In the genomic region with DNA sequence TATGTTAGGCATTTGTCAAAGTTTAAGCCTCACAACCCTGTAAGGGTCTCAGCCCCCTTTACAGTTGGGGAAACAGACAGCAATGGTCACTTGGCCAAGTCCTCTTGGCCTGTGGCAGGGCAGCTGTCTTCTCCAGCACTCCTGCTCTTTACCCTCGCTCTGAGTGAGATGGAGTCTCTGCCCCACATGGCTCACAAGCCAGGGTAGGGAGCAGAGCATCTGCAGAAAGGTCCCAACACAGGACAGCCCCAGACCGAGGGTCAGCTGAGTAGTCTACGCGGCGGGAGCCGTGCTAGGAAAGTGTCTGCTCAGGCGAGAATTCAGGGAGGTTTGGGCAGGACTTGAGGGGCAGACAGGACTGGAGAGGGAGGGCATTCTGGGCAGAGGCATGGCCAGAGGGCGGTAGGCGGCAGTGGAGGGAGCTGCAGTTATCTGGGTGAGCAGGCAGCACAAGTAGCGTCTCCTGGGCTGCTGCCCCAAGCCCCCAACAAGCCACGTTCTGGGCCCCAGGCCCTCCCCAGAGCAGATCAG, we compare ENCODE assay signal across 24 cellular contexts. TPM values are rescaled to one million over a fixed set of nuclear protein-coding genes. Genes with fewer than 3 reads are reported as not detected.
A peak's percentile ranks its signal among the peaks of the same experiment; 100 is the strongest.
DNase-seq lines count a peak whose midpoint lies in the region; ATAC-seq and TF ChIP-seq lines count a peak whose summit lies in the region.
"Had no signal": no experiment of that assay in that cellular context is flagged by ENCODE, and none has a peak within 500 bp of the region (broad histone marks: within the 10 kb centered on the region; RNA-seq: fewer than 3 reads in every experiment).

No MANE protein-coding gene starts in this region.

- intact Hi-C loops in activated naive CD4-positive, alpha-beta T cell treated with anti-CD3 and anti-CD28 coated beads for 36 hours (cut with micrococcal nuclease): no loop called here

- H3K27ac Mint-ChIP-seq in activated naive CD8-positive, alpha-beta T cell treated with anti-CD3 and anti-CD28 coated beads, Interleukin-2, amount 10 ng/mL, durations not matched to agents 7 days and 5 days: peak overlapping the region; percentile 38
- H3K27ac Mint-ChIP-seq in activated naive CD8-positive, alpha-beta T cell treated with anti-CD3 and anti-CD28 coated beads for 36 hours: no peak overlapping the region
- H3K27ac Mint-ChIP-seq in activated T-helper 17 cell treated with anti-CD3 and anti-CD28 coated beads, Interleukin-2, amount 50 U/mL, for 72 hours: no peak overlapping the region
- H3K27ac Mint-ChIP-seq in mesothelial cell of epicardium: no peak overlapping the region
- no peak overlapping the region for H3K27ac Mint-ChIP-seq in stimulated activated effector memory CD8-positive, alpha-beta T cell treated with anti-CD3 and anti-CD28 coated beads, Interleukin-12 subunit alpha, Interleukin-12 subunit beta, amount 100 ng/mL, for 72 hours
- no peak overlapping the region for H3K27ac Mint-ChIP-seq in activated naive CD4-positive, alpha-beta T cell treated with anti-CD3 and anti-CD28 coated beads for 36 hours

- H3K27me3 Mint-ChIP-seq in activated naive CD8-positive, alpha-beta T cell treated with anti-CD3 and anti-CD28 coated beads, Interleukin-2, amount 10 ng/mL, durations not matched to agents 7 days and 5 days: peaks cover 50% of the 10 kb centered on the region
- peaks cover 40% of the 10 kb centered on the region for H3K27me3 Mint-ChIP-seq in activated naive CD8-positive, alpha-beta T cell treated with anti-CD3 and anti-CD28 coated beads for 36 hours
- H3K27me3 Mint-ChIP-seq in activated T-helper 17 cell treated with anti-CD3 and anti-CD28 coated beads, Interleukin-2, amount 50 U/mL, for 72 hours: peaks cover 11% of the 10 kb centered on the region
- peaks cover 38% of the 10 kb centered on the region for H3K27me3 Mint-ChIP-seq in mesothelial cell of epicardium (ENCODE audit: low read depth)
- peaks cover 22% of the 10 kb centered on the region for H3K27me3 Mint-ChIP-seq in activated naive CD4-positive, alpha-beta T cell treated with anti-CD3 and anti-CD28 coated beads for 36 hours (ENCODE audit: low read depth)

- CTCF ChIA-PET in activated naive CD4-positive, alpha-beta T cell treated with anti-CD3 and anti-CD28 coated beads for 36 hours (lab: Charles Lee): interaction anchor here (6.9 to 8.8 kb wide), 2 partner anchors 57 to 202 kb away, joined by 86 to 318 read pairs; no protein-coding TSS in a partner anchor

- H3K4me1 Mint-ChIP-seq in activated naive CD8-positive, alpha-beta T cell treated with anti-CD3 and anti-CD28 coated beads, Interleukin-2, amount 10 ng/mL, durations not matched to agents 7 days and 5 days: peaks cover 17% of the 10 kb centered on the region
- H3K4me1 Mint-ChIP-seq in activated naive CD8-positive, alpha-beta T cell treated with anti-CD3 and anti-CD28 coated beads for 36 hours: peaks cover 18% of the 10 kb centered on the region
- peaks cover 15% of the 10 kb centered on the region for H3K4me1 Mint-ChIP-seq in activated T-helper 17 cell treated with anti-CD3 and anti-CD28 coated beads, Interleukin-2, amount 50 U/mL, for 72 hours
- H3K4me1 Mint-ChIP-seq in mesothelial cell of epicardium: peaks cover 15% of the 10 kb centered on the region
- peaks cover 17% of the 10 kb centered on the region for H3K4me1 Mint-ChIP-seq in stimulated activated effector memory CD8-positive, alpha-beta T cell treated with anti-CD3 and anti-CD28 coated beads, Interleukin-12 subunit alpha, Interleukin-12 subunit beta, amount 100 ng/mL, for 72 hours
- peaks cover 20% of the 10 kb centered on the region for H3K4me1 Mint-ChIP-seq in activated naive CD4-positive, alpha-beta T cell treated with anti-CD3 and anti-CD28 coated beads for 36 hours (ENCODE audit: low read depth)

- POLR2A ChIA-PET in activated naive CD8-positive, alpha-beta T cell treated with anti-CD3 and anti-CD28 coated beads, Interleukin-2, amount 10 ng/mL, durations not matched to agents 7 days and 5 days (lab: Charles Lee): no interaction called here

- DNase-seq in activated naive CD8-positive, alpha-beta T cell treated with anti-CD3 and anti-CD28 coated beads, Interleukin-2, amount 10 ng/mL, durations not matched to agents 7 days and 5 days: no peak
- no peak for DNase-seq in activated naive CD8-positive, alpha-beta T cell treated with anti-CD3 and anti-CD28 coated beads for 36 hours
- DNase-seq in mesothelial cell of epicardium (ENCODE audit: low spot score in 2 of 2, unreplicated experiment in 2 of 2): no peak
- no peak for DNase-seq in stimulated activated effector memory CD8-positive, alpha-beta T cell treated with anti-CD3 and anti-CD28 coated beads, Interleukin-12 subunit alpha, Interleukin-12 subunit beta, amount 100 ng/mL, for 72 hours (ENCODE audit: low spot score in 2 of 2)
- DNase-seq in OCI-M2 (lab: John Stamatoyannopoulos, UW; ENCODE audit: unreplicated experiment): no peak
- DNase-seq in activated naive CD4-positive, alpha-beta T cell treated with anti-CD3 and anti-CD28 coated beads for 36 hours: no peak
- DNase-seq: CD4-positive, CD25-positive, alpha-beta regulatory T cell; DMS53; KBM-7; MG63; NCI-H1105 treated with DMSO at 0.1 percent for 48 hours; NCI-H146; NCI-H1930; NCI-H2107; NCI-H524 treated with DMSO at 0.1 percent for 48 hours; NCI-H774; PC-9; SHP77 had no signal

- no peak overlapping the region for H3K4me3 Mint-ChIP-seq in activated naive CD8-positive, alpha-beta T cell treated with anti-CD3 and anti-CD28 coated beads, Interleukin-2, amount 10 ng/mL, durations not matched to agents 7 days and 5 days
- no peak overlapping the region for H3K4me3 Mint-ChIP-seq in activated naive CD8-positive, alpha-beta T cell treated with anti-CD3 and anti-CD28 coated beads for 36 hours
- peak overlapping the region; percentile 79 for H3K4me3 Mint-ChIP-seq in activated T-helper 17 cell treated with anti-CD3 and anti-CD28 coated beads, Interleukin-2, amount 50 U/mL, for 72 hours
- H3K4me3 Mint-ChIP-seq in mesothelial cell of epicardium: peak overlapping the region; percentile 49
- peak overlapping the region; percentile 74 for H3K4me3 Mint-ChIP-seq in stimulated activated effector memory CD8-positive, alpha-beta T cell treated with anti-CD3 and anti-CD28 coated beads, Interleukin-12 subunit alpha, Interleukin-12 subunit beta, amount 100 ng/mL, for 72 hours
- no peak overlapping the region for H3K4me3 Mint-ChIP-seq in activated naive CD4-positive, alpha-beta T cell treated with anti-CD3 and anti-CD28 coated beads for 36 hours

- TF ChIP-seq CTCF in mesothelial cell of epicardium (IDR thresholded peaks at IDR 0.05; ENCODE audit: unreplicated experiment): no peak

- no peaks in the 10 kb centered on the region for H3K36me3 Mint-ChIP-seq in activated naive CD8-positive, alpha-beta T cell treated with anti-CD3 and anti-CD28 coated beads, Interleukin-2, amount 10 ng/mL, durations not matched to agents 7 days and 5 days
- H3K36me3 Mint-ChIP-seq in activated naive CD8-positive, alpha-beta T cell treated with anti-CD3 and anti-CD28 coated beads for 36 hours: no peaks in the 10 kb centered on the region
- H3K36me3 Mint-ChIP-seq in activated T-helper 17 cell treated with anti-CD3 and anti-CD28 coated beads, Interleukin-2, amount 50 U/mL, for 72 hours (ENCODE audit: low read depth): no peaks in the 10 kb centered on the region
- no peaks in the 10 kb centered on the region for H3K36me3 Mint-ChIP-seq in mesothelial cell of epicardium
- no peaks in the 10 kb centered on the region for H3K36me3 Mint-ChIP-seq in stimulated activated effector memory CD8-positive, alpha-beta T cell treated with anti-CD3 and anti-CD28 coated beads, Interleukin-12 subunit alpha, Interleukin-12 subunit beta, amount 100 ng/mL, for 72 hours
- H3K36me3 Mint-ChIP-seq in activated naive CD4-positive, alpha-beta T cell treated with anti-CD3 and anti-CD28 coated beads for 36 hours (ENCODE audit: low read depth): no peaks in the 10 kb centered on the region

- H3K9me3 Mint-ChIP-seq in activated naive CD8-positive, alpha-beta T cell treated with anti-CD3 and anti-CD28 coated beads, Interleukin-2, amount 10 ng/mL, durations not matched to agents 7 days and 5 days: no peaks in the 10 kb centered on the region
- no peaks in the 10 kb centered on the region for H3K9me3 Mint-ChIP-seq in activated naive CD8-positive, alpha-beta T cell treated with anti-CD3 and anti-CD28 coated beads for 36 hours
- no peaks in the 10 kb centered on the region for H3K9me3 Mint-ChIP-seq in activated T-helper 17 cell treated with anti-CD3 and anti-CD28 coated beads, Interleukin-2, amount 50 U/mL, for 72 hours
- no peaks in the 10 kb centered on the region for H3K9me3 Mint-ChIP-seq in mesothelial cell of epicardium
- H3K9me3 Mint-ChIP-seq in stimulated activated effector memory CD8-positive, alpha-beta T cell treated with anti-CD3 and anti-CD28 coated beads, Interleukin-12 subunit alpha, Interleukin-12 subunit beta, amount 100 ng/mL, for 72 hours: no peaks in the 10 kb centered on the region
- no peaks in the 10 kb centered on the region for H3K9me3 Mint-ChIP-seq in activated naive CD4-positive, alpha-beta T cell treated with anti-CD3 and anti-CD28 coated beads for 36 hours
- H3K9me3 Mint-ChIP-seq: CD4-positive, CD25-positive, alpha-beta regulatory T cell had no signal

- ATAC-seq in activated naive CD8-positive, alpha-beta T cell treated with anti-CD3 and anti-CD28 coated beads, Interleukin-2, amount 10 ng/mL, durations not matched to agents 7 days and 5 days (ENCODE audit: low read depth): no peak
- ATAC-seq in activated T-helper 17 cell treated with anti-CD3 and anti-CD28 coated beads, Interleukin-2, amount 50 U/mL, for 72 hours (replicated peaks): no peak
- ATAC-seq in stimulated activated effector memory CD8-positive, alpha-beta T cell treated with anti-CD3 and anti-CD28 coated beads, Interleukin-12 subunit alpha, Interleukin-12 subunit beta, amount 100 ng/mL, for 72 hours: no peak
- no peak for ATAC-seq in GM21528 (IDR thresholded peaks at IDR 0.05; ENCODE audit: low FRiP score, unreplicated experiment)

RNA-seq across cellular contexts. Expression of a gene that starts 18.3 kb away (rescaled TPM):
- total RNA-seq in activated naive CD8-positive, alpha-beta T cell treated with anti-CD3 and anti-CD28 coated beads, Interleukin-2, amount 10 ng/mL, durations not matched to agents 7 days and 5 days: 10 to 100 TPM; 14.6 to 17.8 TPM
- 10 to 100 TPM; 10.8 to 10.9 TPM for total RNA-seq in activated naive CD8-positive, alpha-beta T cell treated with anti-CD3 and anti-CD28 coated beads for 36 hours
- total RNA-seq in activated T-helper 17 cell treated with anti-CD3 and anti-CD28 coated beads, Interleukin-2, amount 50 U/mL, for 72 hours: 1 to 10 TPM; 2.9 to 4.8 TPM
- 1.5 to 1.9 TPM (median 1.7 TPM) in 3 replicates for total RNA-seq in mesothelial cell of epicardium
- 10 to 100 TPM; 20.2 to 23.8 TPM for total RNA-seq in activated naive CD4-positive, alpha-beta T cell treated with anti-CD3 and anti-CD28 coated beads for 36 hours
- total RNA-seq: A172, G401, LHCN-M2, RPMI7951 had no signal

Comparison
In these comparisons a context has a peak if more than half of its experiments do, and no peak if none do; other contexts are left out.
1. H3K4me3 Mint-ChIP-seq: peak in activated T-helper 17 cell treated with anti-CD3 and anti-CD28 coated beads, Interleukin-2, amount 50 U/mL, for 72 hours (single experiment), mesothelial cell of epicardium (single experiment) and stimulated activated effector memory CD8-positive, alpha-beta T cell treated with anti-CD3 and anti-CD28 coated beads, Interleukin-12 subunit alpha, Interleukin-12 subunit beta, amount 100 ng/mL, for 72 hours (single experiment); none in activated naive CD8-positive, alpha-beta T cell treated with anti-CD3 and anti-CD28 coated beads, Interleukin-2, amount 10 ng/mL, durations not matched to agents 7 days and 5 days (single experiment), activated naive CD8-positive, alpha-beta T cell treated with anti-CD3 and anti-CD28 coated beads for 36 hours (single experiment) and activated naive CD4-positive, alpha-beta T cell treated with anti-CD3 and anti-CD28 coated beads for 36 hours (single experiment).